Comparison of ENCODE assay signal across 10 cellular contexts in the genomic region with DNA sequence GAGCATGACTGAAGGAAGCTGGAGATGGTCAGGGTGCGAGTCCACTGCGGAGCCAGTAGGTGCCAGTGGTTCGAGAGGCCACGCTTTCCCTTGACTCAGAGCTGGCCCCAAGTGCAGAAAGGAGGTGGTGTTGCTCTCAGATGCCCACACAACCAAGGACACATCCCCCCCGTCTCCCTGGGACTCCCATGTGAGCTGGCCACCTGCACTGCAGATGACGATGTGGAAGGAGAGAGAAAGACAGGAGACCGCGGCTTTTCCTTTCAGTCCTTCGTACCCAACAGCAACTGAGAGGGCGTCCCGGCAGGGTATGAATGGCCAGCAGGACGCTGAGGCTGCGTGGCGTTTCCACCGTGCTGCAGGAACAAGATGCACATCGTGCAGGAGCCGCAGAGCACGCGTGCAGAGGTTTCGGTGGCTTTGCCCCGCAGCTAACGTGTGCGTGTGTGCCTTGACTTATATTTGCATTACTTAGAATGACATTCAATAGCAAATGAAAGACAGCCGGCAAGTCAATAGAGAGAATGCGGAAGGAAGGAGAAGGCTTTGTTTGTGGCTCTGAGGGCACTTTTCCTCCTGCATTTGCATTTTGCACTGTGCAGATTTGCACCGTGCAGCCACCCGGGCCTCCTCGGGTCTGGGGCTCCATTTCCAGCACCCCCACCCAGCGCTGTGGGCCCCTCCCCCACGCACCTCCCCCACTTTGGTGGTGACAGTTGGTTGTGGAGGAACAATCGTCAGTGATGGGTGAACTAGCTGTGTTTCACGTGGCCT. TPM values are rescaled to one million over a fixed set of nuclear protein-coding genes. Genes with fewer than 3 reads are reported as not detected.
DNase-seq lines count a peak whose midpoint lies in the region; ATAC-seq, FAIRE-seq and TF ChIP-seq lines count a peak whose summit lies in the region.
"Had no signal": no experiment of that assay in that cellular context is flagged by ENCODE, and none has a peak within 500 bp of the region (broad histone marks: within the 10 kb centered on the region; RNA-seq: fewer than 3 reads in every experiment).

No MANE protein-coding gene starts in this region.

- no peak overlapping the region for H3K4me3 ChIP-seq in esophagus muscularis mucosa
- no peak overlapping the region for H3K4me3 ChIP-seq in gastroesophageal sphincter
- H3K4me3 ChIP-seq: SJSA1 had no signal

- intact Hi-C loops in esophagus muscularis mucosa (cut with DNase I): no loop called here

- H3K27ac ChIP-seq in esophagus muscularis mucosa (replicated peaks in 1 of 4) (no peak overlapping the region), gastroesophageal sphincter (no peak overlapping the region)
- H3K27ac ChIP-seq: SJSA1 had no signal

- H3K9me3 ChIP-seq in esophagus muscularis mucosa (no peaks in the 10 kb centered on the region), gastroesophageal sphincter (no peaks in the 10 kb centered on the region)
- H3K9me3 ChIP-seq: SJSA1 had no signal

- peak; percentile 70 for FAIRE-seq in GM12892 (lab: Jason Lieb, UNC)
- FAIRE-seq: colon had no signal

- TF ChIP-seq EP300 in esophagus muscularis mucosa (IDR thresholded peaks at IDR 0.05) (no peak), gastroesophageal sphincter (IDR thresholded peaks at IDR 0.05) (no peak)

- TF ChIP-seq POLR2A in GM12892 (IDR thresholded peaks at IDR 0.05; ENCODE audit: low read depth, low read length) (no peak), Raji (IDR thresholded peaks at IDR 0.05; ENCODE audit: insufficient read depth, low read depth, low read length) (peak; percentile 36; the same call in 1 of the 2 replicates), esophagus muscularis mucosa (IDR thresholded peaks at IDR 0.05; ENCODE audit: low read depth) (no peak), gastroesophageal sphincter (IDR thresholded peaks at IDR 0.05) (no peak)

- H3K27ac Mint-ChIP-seq in memory B cell: no peak overlapping the region

- no peak for TF ChIP-seq CTCF in esophagus muscularis mucosa (IDR thresholded peaks at IDR 0.05)
- no peak for TF ChIP-seq CTCF in gastroesophageal sphincter (IDR thresholded peaks at IDR 0.05)

- peaks cover 11% of the 10 kb centered on the region for H3K27me3 Mint-ChIP-seq in memory B cell

- H3K36me3 Mint-ChIP-seq in memory B cell: no peaks in the 10 kb centered on the region

- ATAC-seq in GM21447 (IDR thresholded peaks at IDR 0.05; ENCODE audit: unreplicated experiment) (peak; percentile 49), memory B cell (ENCODE audit: low read depth) (peak; percentile 89), gastroesophageal sphincter (no peak), GM18858 (IDR thresholded peaks at IDR 0.05; ENCODE audit: unreplicated experiment) (no peak)

- H3K36me3 ChIP-seq in esophagus muscularis mucosa: no peaks in the 10 kb centered on the region
- H3K36me3 ChIP-seq in gastroesophageal sphincter: no peaks in the 10 kb centered on the region
- H3K36me3 ChIP-seq: SJSA1 had no signal

- peaks cover 0 to 96% (median 27%) of the 10 kb centered on the region in 4 donors for H3K27me3 ChIP-seq in esophagus muscularis mucosa
- H3K27me3 ChIP-seq in gastroesophageal sphincter: peaks cover 97% of the 10 kb centered on the region

- H3K4me1 ChIP-seq in esophagus muscularis mucosa (peaks cover 0 to 14% (median 5%) of the 10 kb centered on the region in 4 donors), gastroesophageal sphincter (peaks cover 0 to 8% (median 0%) of the 10 kb centered on the region in 3 donors)
- H3K4me1 ChIP-seq: SJSA1 had no signal

- DNase-seq in GM12892 (ENCODE audit: insufficient read length) (no peak), memory B cell (ENCODE audit: low spot score in 2 of 2) (no peak), DMS 273 treated with DMSO at 0.1 percent for 48 hours (lab: John Stamatoyannopoulos, UW) (no peak), esophagus muscularis mucosa (ENCODE audit: extremely low spot score) (no peak)

- H3K9me3 Mint-ChIP-seq in memory B cell: no peaks in the 10 kb centered on the region

- 10% methylated on average over 29 of the region's 32 CpGs for WGBS in esophagus muscularis mucosa
- 7 to 28% methylated on average over 9 to 18 of the region's 32 CpGs for WGBS in gastroesophageal sphincter (ENCODE audit: low coverage in 1 of 2), 2 donors

- H3K4me3 Mint-ChIP-seq in memory B cell: peak overlapping the region; percentile 75

- H3K4me1 Mint-ChIP-seq in memory B cell: peaks cover 2% of the 10 kb centered on the region

RNA-seq across cellular contexts. Expression of gene BHLHE23, which starts 26.3 kb away (rescaled TPM):
- polyA plus RNA-seq in GM12892 (2012; ENCODE audit: missing spikeins): not detected
- total RNA-seq in esophagus muscularis mucosa (not detected), gastroesophageal sphincter (not detected)
- total RNA-seq: SJSA1 had no signal

Comparison
In these comparisons a context has a peak if more than half of its experiments do, and no peak if none do; other contexts are left out.
1. ATAC-seq: peak in GM21447 (single experiment) and memory B cell (single experiment); none in gastroesophageal sphincter (single experiment) and GM18858 (single experiment).